In genomic region chr10:94115725-94116124, GRCh38 we compare ENCODE assay signal across 20 cellular contexts.
DNase-seq lines count a peak whose midpoint lies in the region; ATAC-seq, FAIRE-seq and TF ChIP-seq lines count a peak whose summit lies in the region.
"Had no signal": no experiment of that assay in that cellular context is flagged by ENCODE, and none has a peak within 500 bp of the region (broad histone marks: within the 10 kb centered on the region; RNA-seq: fewer than 3 reads in every experiment).

No MANE protein-coding gene starts in this region.

- no peak overlapping the region for H3K27ac ChIP-seq in HepG2 (ENCODE audit: extremely low read length, insufficient read depth, low read length)
- no peak overlapping the region for H3K27ac ChIP-seq in right lobe of liver
- H3K27ac ChIP-seq in PC-9, result peak overlapping the region; percentile 35; the same call in 1 of the 2 replicates
- H3K27ac ChIP-seq: pancreas, skin epidermis, tibial artery had no signal

- H3K9me3 ChIP-seq in HepG2 (ENCODE audit: low read length) (no peaks in the 10 kb centered on the region), right lobe of liver (no peaks in the 10 kb centered on the region), PC-9 (ENCODE audit: insufficient read depth, low read depth) (no peaks in the 10 kb centered on the region)
- H3K9me3 ChIP-seq: pancreas, tibial artery had no signal

- H3K4me1 ChIP-seq in HepG2 (ENCODE audit: insufficient read depth, low read length) (no peaks in the 10 kb centered on the region), right lobe of liver (no peaks in the 10 kb centered on the region), PC-9 (replicated peaks; ENCODE audit: insufficient read depth) (no peaks in the 10 kb centered on the region)
- H3K4me1 ChIP-seq: pancreas had no signal

- no peak overlapping the region for H3K4me3 ChIP-seq in HepG2 (replicated peaks in 1 of 3; ENCODE audit: insufficient read depth in 1 of 3, low read depth in 2 of 3, low read length in 3 of 3)
- no peak overlapping the region for H3K4me3 ChIP-seq in right lobe of liver
- H3K4me3 ChIP-seq in PC-9, result no peak overlapping the region
- no peak overlapping the region for H3K4me3 ChIP-seq in fibroblast of mammary gland (ENCODE audit: control insufficient read depth, low read depth, low read length)
- H3K4me3 ChIP-seq: GM12878, pancreas, skin epidermis, tibial artery had no signal

- no peaks in the 10 kb centered on the region for H3F3A ChIP-seq in PC-9 (ENCODE audit: insufficient read depth, low read depth)

- TF ChIP-seq CTCF in HepG2 (CRISPR knock-in tag; IDR thresholded peaks at IDR 0.05), result no peak
- TF ChIP-seq CTCF in right lobe of liver (IDR thresholded peaks at IDR 0.05), result no peak
- TF ChIP-seq CTCF in PC-9 (conservative IDR thresholded peaks at IDR 0.05), result no peak
- no peak for TF ChIP-seq CTCF in fibroblast of mammary gland (conservative IDR thresholded peaks at IDR 0.05; ENCODE audit: control insufficient read depth, insufficient read depth, low read depth, low read length)

- no peak for TF ChIP-seq RAD21 in HepG2 (CRISPR knock-in tag; IDR thresholded peaks at IDR 0.05)

- in situ Hi-C loops in HepG2 (cut with HindIII; ENCODE audit: extremely low pct_ligation_motif_present, low pct_unique_long_range_greater_than_20kb), result no loop called here

- POLR2A ChIA-PET in HepG2 (lab: Yijun Ruan, JAX) (no interaction called here), PC-9 (lab: Charles Lee; ENCODE audit: unreplicated experiment) (no interaction called here)

- H3K36me3 ChIP-seq in HepG2 (replicated peaks in 1 of 2; ENCODE audit: control insufficient read depth in 1 of 2, insufficient read depth in 2 of 2, low read length in 2 of 2) (no peaks in the 10 kb centered on the region), right lobe of liver (no peaks in the 10 kb centered on the region), PC-9 (ENCODE audit: low read depth) (no peaks in the 10 kb centered on the region)
- H3K36me3 ChIP-seq: pancreas, tibial artery had no signal

- H3K79me2 ChIP-seq in HepG2 (ENCODE audit: insufficient read depth, low read length) (no peaks in the 10 kb centered on the region), PC-9 (ENCODE audit: low read depth) (no peaks in the 10 kb centered on the region)

- TF ChIP-seq EP300 in HepG2 (IDR thresholded peaks at IDR 0.05; ENCODE audit: low read depth in 2 of 2, low read length in 2 of 2), result no peak
- TF ChIP-seq EP300 in HepG2 (CRISPR knock-in tag; IDR thresholded peaks at IDR 0.05; ENCODE audit: borderline replicate concordance), result no peak

- DNase-seq in HepG2 (ENCODE audit: low spot score) (no peak), right lobe of liver (no peak), PC-9 (peak; percentile 22 to 77), fibroblast of mammary gland (ENCODE audit: low read depth) (peak; percentile 71), posterior vena cava (ENCODE audit: low spot score) (no peak), middle frontal gyrus (ENCODE audit: extremely low spot score, low spot score) (no peak), erythroblast (lab: John Stamatoyannopoulos, UW) (no peak)
- DNase-seq: amniotic stem cell; CD4-positive, alpha-beta T cell; effector memory CD8-positive, alpha-beta T cell; left ventricle myocardium superior; NCI-H1436 treated with DMSO at 0.1 percent for 48 hours; NCI-H446 treated with DMSO at 0.1 percent for 48 hours; OCI-M1; pancreas; tibial artery had no signal

- WGBS in HepG2 (ENCODE audit: low lambda C conversion rate), result 40% methylated on average over 4 of the region's 4 CpGs
- WGBS in right lobe of liver (ENCODE audit: insufficient coverage, low coverage, low lambda C conversion rate, missing lambda C conversion rate), result 72% methylated on average over 4 of the region's 4 CpGs

- BruUV-seq in HepG2 (replicated peaks; lab: Mats Ljungman, UMichigan), result no TSS peak
- no TSS peak for BruUV-seq in PC-9 (replicated peaks; lab: Mats Ljungman, UMichigan)

- ATAC-seq in HepG2 (no peak), right lobe of liver (no peak), GM21515 (IDR thresholded peaks at IDR 0.05; ENCODE audit: unreplicated experiment) (no peak)
- ATAC-seq: effector memory CD8-positive, alpha-beta T cell; GM12878; left ventricle myocardium superior; pancreas had no signal

- no peak overlapping the region for H2AFZ ChIP-seq in HepG2 (ENCODE audit: low read length)
- no peak overlapping the region for H2AFZ ChIP-seq in PC-9

- intact Hi-C loops in HepG2 (cut with micrococcal nuclease; ENCODE audit: unreplicated experiment) (no loop called here), right lobe of liver (cut with DNase I) (no loop called here), PC-9 (cut with micrococcal nuclease; ENCODE audit: unreplicated experiment) (no loop called here), posterior vena cava (cut with DNase I) (no loop called here)

- TF ChIP-seq POLR2A in HepG2 (IDR thresholded peaks at IDR 0.05; ENCODE audit: insufficient read depth in 1 of 2, low read depth in 2 of 2, low read length in 2 of 2) (no peak), right lobe of liver (IDR thresholded peaks at IDR 0.05) (no peak), erythroblast (IDR thresholded peaks at IDR 0.05; ENCODE audit: low read length) (no peak)

- no peaks in the 10 kb centered on the region for H3K9me2 ChIP-seq in PC-9 (ENCODE audit: insufficient read depth)

- no peak overlapping the region for H3K9ac ChIP-seq in HepG2 (ENCODE audit: insufficient read depth, low read depth, low read length)

- no peak for FAIRE-seq in HepG2 (lab: Jason Lieb, UNC)
- FAIRE-seq: GM12878, H1, pancreas had no signal

- H4K20me1 ChIP-seq in HepG2 (ENCODE audit: insufficient read depth, low read length) (no peaks in the 10 kb centered on the region), PC-9 (ENCODE audit: insufficient read depth) (no peaks in the 10 kb centered on the region)

- H3K4me2 ChIP-seq in HepG2 (ENCODE audit: low read depth, low read length) (no peak overlapping the region), PC-9 (no peak overlapping the region)

- CTCF ChIA-PET in HepG2 (lab: Yijun Ruan, JAX; ENCODE audit: low intra/inter-chr PET ratio, low total read pairs), result no interaction called here
- CTCF ChIA-PET in PC-9 (lab: Charles Lee), result no interaction called here

- H3K27me3 ChIP-seq in HepG2 (ENCODE audit: control insufficient read depth in 1 of 2, insufficient read depth in 2 of 2, low read length in 2 of 2) (no peaks in the 10 kb centered on the region), right lobe of liver (no peaks in the 10 kb centered on the region), PC-9 (ENCODE audit: insufficient read depth, low read depth) (no peaks in the 10 kb centered on the region)
- H3K27me3 ChIP-seq: pancreas, tibial artery had no signal

TF ChIP-seq in HepG2, 621 proteins besides CTCF, POLR2A, EP300 and RAD21:
- no peak for TF ChIP-seq ZNF335 (CRISPR knock-in tag; IDR thresholded peaks at IDR 0.05)
- peak; percentile 14; the same call in 1 of the 2 replicates for TF ChIP-seq CREB1 (IDR thresholded peaks at IDR 0.05)
- TF ChIP-seq CREB1 (CRISPR knock-in tag; IDR thresholded peaks at IDR 0.05), result no peak
TF ChIP-seq in HepG2: peak in this region for 1.

Comparison
In these comparisons a context has a peak if more than half of its experiments do, and no peak if none do; other contexts are left out.
1. DNase-seq: peak in PC-9 (2 of 2) and fibroblast of mammary gland (single experiment); none in HepG2 (single experiment), right lobe of liver (0 of 3), posterior vena cava (single experiment), middle frontal gyrus (single experiment) and erythroblast (0 of 2).